Comparison of ENCODE assay signal across 1 cellular context in the genomic region with DNA sequence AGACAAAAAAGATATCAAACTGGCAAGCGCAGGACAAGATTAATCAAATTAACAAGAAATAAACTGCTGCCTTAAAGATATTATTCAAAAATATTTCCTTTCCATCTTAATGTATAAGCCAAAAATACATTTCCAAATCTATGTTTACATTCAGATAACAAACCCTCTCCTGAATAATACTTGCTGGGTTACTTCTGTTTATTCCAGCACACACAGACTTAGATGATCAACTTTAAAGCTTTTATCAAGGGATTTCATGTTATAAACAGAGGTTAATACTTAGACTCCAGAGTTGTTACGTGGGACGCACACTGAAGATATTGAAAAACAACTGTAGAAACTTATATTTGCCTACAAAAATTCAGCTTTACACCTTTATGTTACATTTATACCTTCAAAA.
TF ChIP-seq lines count a peak whose summit lies in the region.

No MANE protein-coding gene starts in this region.

TF ChIP-seq in A549, 52 proteins besides CTCF, POLR2A, EP300 and RAD21 (continued from another document):
- TF ChIP-seq, protein P1, sequence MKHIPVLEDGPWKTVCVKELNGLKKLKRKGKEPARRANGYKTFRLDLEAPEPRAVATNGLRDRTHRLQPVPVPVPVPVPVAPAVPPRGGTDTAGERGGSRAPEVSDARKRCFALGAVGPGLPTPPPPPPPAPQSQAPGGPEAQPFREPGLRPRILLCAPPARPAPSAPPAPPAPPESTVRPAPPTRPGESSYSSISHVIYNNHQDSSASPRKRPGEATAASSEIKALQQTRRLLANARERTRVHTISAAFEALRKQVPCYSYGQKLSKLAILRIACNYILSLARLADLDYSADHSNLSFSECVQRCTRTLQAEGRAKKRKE (CRISPR knock-in tag; IDR thresholded peaks at IDR 0.05; ENCODE audit: low read depth) = no peak
- TF ChIP-seq ZC3H11A (IDR thresholded peaks at IDR 0.05) (no peak), BHLHE40 (IDR thresholded peaks at IDR 0.05; ENCODE audit: low read depth, low read length) (no peak), CEBPB (IDR thresholded peaks at IDR 0.05) (no peak), KDM1A (IDR thresholded peaks at IDR 0.05; ENCODE audit: low read depth) (no peak)
